ENCODE assay signal across 11 cellular contexts in genomic region chr19:14138576-14139265, GRCh38. TPM values are rescaled to one million over a fixed set of nuclear protein-coding genes. Genes with fewer than 3 reads are reported as not detected.
DNase-seq lines count a peak whose midpoint lies in the region; TF ChIP-seq lines count a peak whose summit lies in the region.
"Had no signal": no experiment of that assay in that cellular context is flagged by ENCODE, and none has a peak within 500 bp of the region (broad histone marks: within the 10 kb centered on the region; RNA-seq: fewer than 3 reads in every experiment).

No MANE protein-coding gene starts in this region.

- CTCF ChIA-PET in SK-N-SH (lab: Yijun Ruan, JAX) = interaction anchor here (0.6 to 18.9 kb wide), 8 partner anchors 8 to 333 kb away, joined by 3 to 256 read pairs (median 4); no protein-coding TSS in a partner anchor

- H3K27ac ChIP-seq in SU-DHL-6 (ENCODE audit: low read depth, low read length) = no peak overlapping the region
- peak overlapping the region; percentile 8 to 93 for H3K27ac ChIP-seq in prostate gland
- no peak overlapping the region for H3K27ac ChIP-seq in SK-N-SH (ENCODE audit: low read depth in 2 of 2, low read length in 1 of 2)

- WGBS in prostate gland = 66% methylated on average over 9 of the region's 9 CpGs
- WGBS in SK-N-SH (ENCODE audit: low lambda C conversion rate) = 86% methylated on average over 9 of the region's 9 CpGs

- peaks cover 11% of the 10 kb centered on the region for H3K4me1 ChIP-seq in prostate gland (replicated peaks)
- H3K4me1 ChIP-seq in SK-N-SH (ENCODE audit: control insufficient read depth in 1 of 2, insufficient read depth in 2 of 2, low read depth in 1 of 2, low read length in 1 of 2) = peaks cover 0 to 7% of the 10 kb centered on the region in 2 experiments; a peak in 2 of 4 replicates

- no peaks in the 10 kb centered on the region for H3K9me3 ChIP-seq in SU-DHL-6 (ENCODE audit: insufficient read depth, low read length)
- H3K9me3 ChIP-seq in prostate gland = no peaks in the 10 kb centered on the region
- no peaks in the 10 kb centered on the region for H3K9me3 ChIP-seq in SK-N-SH

- TF ChIP-seq POLR2A in prostate gland (IDR thresholded peaks at IDR 0.05) = no peak

- DNase-seq in Daoy (ENCODE audit: low read depth) = peak; percentile 65
- DNase-seq in fibroblast of mammary gland (ENCODE audit: low read depth) = peak; percentile 40
- DNase-seq in prostate gland (ENCODE audit: low spot score) = no peak
- no peak for DNase-seq in SK-N-SH
- DNase-seq in putamen (ENCODE audit: low spot score) = no peak
- no peak for DNase-seq in DMS 273 treated with DMSO at 0.1 percent for 48 hours (lab: John Stamatoyannopoulos, UW)
- DNase-seq in D341Med (ENCODE audit: low spot score) = no peak
- DNase-seq: activated gamma-delta T cell treated with Interleukin-2 at 50 U/mL for 16 hours; stimulated activated CD8-positive, alpha-beta memory T cell treated with anti-CD3 and anti-CD28 coated beads, Interleukin-4, amount 100 ng/mL, for 48 hours had no signal

- H3K9me2 ChIP-seq in SU-DHL-6 (replicated peaks; ENCODE audit: insufficient read depth, low read length) (no peaks in the 10 kb centered on the region), SK-N-SH (no peaks in the 10 kb centered on the region)

- H3K9ac ChIP-seq in SU-DHL-6 (ENCODE audit: low read length) (peak overlapping the region; percentile 93; the same call in 1 of the 2 replicates), SK-N-SH (no peak overlapping the region; the same call in 1 of the 2 replicates)

- peaks cover 5% of the 10 kb centered on the region; the same call in 1 of the 2 replicates for H4K20me1 ChIP-seq in SU-DHL-6 (ENCODE audit: low read depth, low read length)
- H4K20me1 ChIP-seq in SK-N-SH (ENCODE audit: insufficient read depth) = no peaks in the 10 kb centered on the region

- H3K4me2 ChIP-seq in SU-DHL-6 (ENCODE audit: low read depth, low read length, poor library complexity, severe bottlenecking) (peak overlapping the region; percentile 99), SK-N-SH (no peak overlapping the region)

- H2AFZ ChIP-seq in SU-DHL-6 (ENCODE audit: low read depth, low read length, severe bottlenecking) (no peak overlapping the region), SK-N-SH (ENCODE audit: low read depth) (no peak overlapping the region)

- POLR2A ChIA-PET in SK-N-SH (lab: Yijun Ruan, JAX) = interaction anchor here (1.2 kb wide), 1 partner anchor 339 kb away, joined by 3 read pairs; no protein-coding TSS in a partner anchor

- no peak for TF ChIP-seq CTCF in SU-DHL-6 (IDR thresholded peaks at IDR 0.05; ENCODE audit: insufficient read depth, low read length, poor library complexity, severe bottlenecking)
- no peak for TF ChIP-seq CTCF in fibroblast of mammary gland (conservative IDR thresholded peaks at IDR 0.05; ENCODE audit: control insufficient read depth, insufficient read depth, low read depth, low read length)
- TF ChIP-seq CTCF in prostate gland (IDR thresholded peaks at IDR 0.05) = no peak
- TF ChIP-seq CTCF in SK-N-SH (IDR thresholded peaks at IDR 0.05) = no peak

- peaks cover 29% of the 10 kb centered on the region for H3K79me2 ChIP-seq in SU-DHL-6 (ENCODE audit: insufficient read depth, low read length)
- peaks cover 31% of the 10 kb centered on the region for H3K79me2 ChIP-seq in SK-N-SH (ENCODE audit: insufficient read depth)

- H3F3A ChIP-seq in SU-DHL-6 (ENCODE audit: insufficient read depth) (no peaks in the 10 kb centered on the region), SK-N-SH (replicated peaks; ENCODE audit: insufficient read depth) (peaks cover 18% of the 10 kb centered on the region)

- H3K4me3 ChIP-seq in SU-DHL-6 (ENCODE audit: insufficient read depth, low read length, poor library complexity, severe bottlenecking) (no peak overlapping the region), fibroblast of mammary gland (ENCODE audit: control insufficient read depth, low read depth, low read length) (no peak overlapping the region), prostate gland (no peak overlapping the region), SK-N-SH (ENCODE audit: low read depth in 2 of 2, low read length in 1 of 2) (no peak overlapping the region)

- no peak for TF ChIP-seq EP300 in SK-N-SH (IDR thresholded peaks at IDR 0.05; ENCODE audit: borderline replicate concordance in 1 of 2, low read depth in 1 of 2, low read length in 1 of 2)

- H3K36me3 ChIP-seq in SU-DHL-6 (ENCODE audit: low read length) = 0 out of 2 replicates have a peak, but pooled peaks cover 5% of the 10 kb centered on the region
- no peaks in the 10 kb centered on the region for H3K36me3 ChIP-seq in prostate gland
- no peaks in the 10 kb centered on the region for H3K36me3 ChIP-seq in SK-N-SH (replicated peaks in 1 of 2; ENCODE audit: control insufficient read depth in 1 of 2, insufficient read depth in 2 of 2, low read length in 1 of 2)

- intact Hi-C loops in prostate gland (cut with DNase I) = loop anchor here (5.0 kb wide), 2 partner anchors 269 to 379 kb away; partner anchors contain the start of gene DNAJB1

- H3K27me3 ChIP-seq in SU-DHL-6 (ENCODE audit: low read length) = no peaks in the 10 kb centered on the region
- H3K27me3 ChIP-seq in prostate gland (replicated peaks; ENCODE audit: insufficient read depth) = no peaks in the 10 kb centered on the region
- H3K27me3 ChIP-seq in SK-N-SH (ENCODE audit: insufficient read depth) = no peaks in the 10 kb centered on the region

- no peak for TF ChIP-seq RAD21 in SK-N-SH (IDR thresholded peaks at IDR 0.05; ENCODE audit: low read length)

TF ChIP-seq in SK-N-SH, 30 proteins besides CTCF, POLR2A, EP300 and RAD21:
- TF ChIP-seq JUND (IDR thresholded peaks at IDR 0.05) (no peak), FOXJ3 (CRISPR knock-in tag; IDR thresholded peaks at IDR 0.05) (no peak), SMC3 (IDR thresholded peaks at IDR 0.05; ENCODE audit: low read depth, low read length) (no peak), YY1 (IDR thresholded peaks at IDR 0.05; ENCODE audit: low read depth) (no peak), ZBTB33 (IDR thresholded peaks at IDR 0.05; ENCODE audit: borderline replicate concordance, low read depth) (no peak), MAX (IDR thresholded peaks at IDR 0.05; ENCODE audit: low read depth) (no peak), USF1 (IDR thresholded peaks at IDR 0.05; ENCODE audit: borderline replicate concordance, low read depth) (no peak)

RNA-seq across cellular contexts. Expression of gene ASF1B, which starts 2.3 kb away (rescaled TPM):
- 78.5 and 110 TPM in 2 replicates for total RNA-seq in Daoy (2014; rRNA removed; shearing (Covaris generic))
- total RNA-seq in prostate gland = 10 to 100 TPM in 1 of 2 donors, 1 to 10 TPM in 1; 5.1 to 19.7 TPM
- polyA plus RNA-seq in SK-N-SH (2012; rRNA removed) = 17.8 and 19.0 TPM in 2 replicates
- polyA plus RNA-seq in SK-N-SH (2012; cell fraction: cytosol; rRNA removed) = 12.3 and 20.2 TPM in 2 replicates
- 9.1 and 10.0 TPM in 2 replicates for polyA plus RNA-seq in SK-N-SH (2012; cell fraction: nucleus; rRNA removed)

RNA-seq across cellular contexts. Expression of gene PRKACA, which starts 21.2 kb away (rescaled TPM):
- 29.8 and 36.0 TPM in 2 replicates for total RNA-seq in Daoy (2014; rRNA removed; shearing (Covaris generic))
- 100 to 1,000 TPM in 1 of 2 donors, 10 to 100 TPM in 1; 34.8 to 106 TPM for total RNA-seq in prostate gland
- polyA plus RNA-seq in SK-N-SH (2012; rRNA removed) = 17.2 and 48.4 TPM in 2 replicates
- polyA plus RNA-seq in SK-N-SH (2012; cell fraction: cytosol; rRNA removed) = 33.8 and 53.4 TPM in 2 replicates
- 32.5 and 44.9 TPM in 2 replicates for polyA plus RNA-seq in SK-N-SH (2012; cell fraction: nucleus; rRNA removed)

RNA-seq across cellular contexts. Expression of gene SAMD1, which starts 48.2 kb away (rescaled TPM):
- total RNA-seq in Daoy (2014; rRNA removed; shearing (Covaris generic)) = 95.5 and 121 TPM in 2 replicates
- total RNA-seq in prostate gland = 10 to 100 TPM; 25.4 to 48.2 TPM
- polyA plus RNA-seq in SK-N-SH (2012; rRNA removed) = 11.7 and 19.0 TPM in 2 replicates
- 12.1 and 16.7 TPM in 2 replicates for polyA plus RNA-seq in SK-N-SH (2012; cell fraction: cytosol; rRNA removed)
- polyA plus RNA-seq in SK-N-SH (2012; cell fraction: nucleus; rRNA removed) = 24.4 and 35.4 TPM in 2 replicates

RNA-seq across cellular contexts. Expression of gene C19orf67, which starts 53.1 kb away (rescaled TPM):
- not detected in 2 replicates for total RNA-seq in Daoy (2014; rRNA removed; shearing (Covaris generic))
- under 1 TPM in 1 of 2 donors, not detected in 1; 0.97 TPM for total RNA-seq in prostate gland
- not detected in 2 replicates for polyA plus RNA-seq in SK-N-SH (2012; rRNA removed)
- not detected in 2 replicates for polyA plus RNA-seq in SK-N-SH (2012; cell fraction: cytosol; rRNA removed)
- polyA plus RNA-seq in SK-N-SH (2012; cell fraction: nucleus; rRNA removed) = not detected in 2 replicates
- polyA plus RNA-seq: liver had no signal

Comparison
In these comparisons a context has a peak if more than half of its experiments do, and no peak if none do; other contexts are left out.
1. DNase-seq: peak in Daoy (single experiment) and fibroblast of mammary gland (single experiment); none in prostate gland (single experiment), SK-N-SH (single experiment), putamen (single experiment), DMS 273 treated with DMSO at 0.1 percent for 48 hours (single experiment) and D341Med (single experiment).
2. H3K27ac ChIP-seq: peak in prostate gland (2 of 2); none in SU-DHL-6 (single experiment) and SK-N-SH (0 of 2).